1 cellular context compared by ENCODE assay signal in the genomic region with DNA sequence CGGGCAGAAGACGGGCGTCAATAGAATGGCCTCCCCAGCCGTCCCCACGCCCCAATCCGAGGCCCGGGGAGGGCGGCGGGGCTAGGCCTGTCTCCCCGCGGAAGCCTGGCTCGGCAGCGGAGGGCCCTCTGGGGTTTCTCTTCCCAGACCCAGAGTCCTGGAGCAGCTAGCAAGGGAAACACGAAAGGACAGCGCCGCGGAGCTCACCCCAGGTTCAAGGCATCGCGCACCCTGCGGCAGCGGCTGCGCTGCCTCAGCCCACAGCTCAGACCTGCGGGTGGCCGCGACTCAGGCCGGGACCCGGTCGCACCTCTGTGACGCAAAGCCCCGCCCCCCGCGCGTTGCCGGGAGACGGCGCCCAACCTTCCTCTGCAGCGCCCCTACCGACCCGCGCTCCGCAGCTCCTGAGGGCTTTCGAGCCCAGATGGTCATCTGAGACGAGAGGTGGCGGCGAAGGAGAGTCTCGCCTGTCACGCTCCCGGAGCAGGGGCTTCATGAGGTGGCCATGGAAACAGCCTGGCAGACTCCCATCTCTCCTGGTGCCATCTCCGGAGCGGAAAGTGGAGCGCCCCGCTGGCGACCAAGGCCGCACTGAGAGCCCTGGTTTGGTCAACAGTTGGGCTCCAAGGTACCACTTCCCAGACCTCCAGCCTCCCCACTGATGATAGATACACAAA.
TF ChIP-seq lines count a peak whose summit lies in the region.

Gene RNF141, minus strand, starts transcription at position 273 of the 677 bp plus-strand sequence. CDS start 7,029 bp downstream, outside the sequence.

TF ChIP-seq in HepG2, 621 proteins besides CTCF, POLR2A, EP300 and RAD21 (continued from another document and continues in another):
- TF ChIP-seq ZFP91 (CRISPR knock-in tag; IDR thresholded peaks at IDR 0.05; ENCODE audit: borderline replicate concordance) (peak; percentile 87), ZNF337 (CRISPR knock-in tag; IDR thresholded peaks at IDR 0.05; ENCODE audit: borderline replicate concordance, low read depth) (0 out of 2 replicates have a peak, but pooled peaks have one; percentile 30), HIVEP1 (CRISPR knock-in tag; IDR thresholded peaks at IDR 0.05) (no peak), ZNF574 (CRISPR knock-in tag; IDR thresholded peaks at IDR 0.05) (peak; percentile 92), ZNF558 (CRISPR knock-in tag; IDR thresholded peaks at IDR 0.05; ENCODE audit: borderline replicate concordance) (peak; percentile 70; the same call in 1 of the 2 replicates), ZSCAN9 (CRISPR knock-in tag; IDR thresholded peaks at IDR 0.05; ENCODE audit: borderline replicate concordance) (0 out of 2 replicates have a peak, but pooled peaks have one; percentile 53), KLF15 (CRISPR knock-in tag; IDR thresholded peaks at IDR 0.05; ENCODE audit: borderline replicate concordance) (peak; percentile 87; the same call in 1 of the 2 replicates), ZNF557 (CRISPR knock-in tag; IDR thresholded peaks at IDR 0.05) (no peak; the same call in 1 of the 2 replicates), HINFP (CRISPR knock-in tag; IDR thresholded peaks at IDR 0.05; ENCODE audit: low read depth) (no peak), U2AF2 (IDR thresholded peaks at IDR 0.05; ENCODE audit: low read depth, low read length) (no peak), ZXDC (CRISPR knock-in tag; IDR thresholded peaks at IDR 0.05) (no peak), ZNF746 (CRISPR knock-in tag; IDR thresholded peaks at IDR 0.05) (no peak), ZNF136 (CRISPR knock-in tag; IDR thresholded peaks at IDR 0.05; ENCODE audit: low read depth) (peak; percentile 75; the same call in 1 of the 2 replicates), ZSCAN12 (CRISPR knock-in tag; IDR thresholded peaks at IDR 0.05) (0 out of 2 replicates have a peak, but pooled peaks have one; percentile 2), TOE1 (CRISPR knock-in tag; IDR thresholded peaks at IDR 0.05) (no peak), ZNF577 (CRISPR knock-in tag; IDR thresholded peaks at IDR 0.05; ENCODE audit: borderline replicate concordance, low read depth) (no peak), CHD2 (IDR thresholded peaks at IDR 0.05; ENCODE audit: low read depth, low read length) (0 out of 2 replicates have a peak, but pooled peaks have one; percentile 45), ZNF12 (CRISPR knock-in tag; IDR thresholded peaks at IDR 0.05) (no peak), ZNF598 (CRISPR knock-in tag; IDR thresholded peaks at IDR 0.05; ENCODE audit: borderline replicate concordance) (no peak), NCOA1 (CRISPR knock-in tag; IDR thresholded peaks at IDR 0.05) (0 out of 2 replicates have a peak, but pooled peaks have one; percentile 40), PPARG (CRISPR knock-in tag; conservative IDR thresholded peaks at IDR 0.05) (peak; percentile 31; the same call in 1 of the 2 replicates), ARNT (IDR thresholded peaks at IDR 0.05) (no peak), JUN (CRISPR knock-in tag; IDR thresholded peaks at IDR 0.05) (no peak), ZNF672 (CRISPR knock-in tag; IDR thresholded peaks at IDR 0.05) (no peak), ZNF562 (CRISPR knock-in tag; IDR thresholded peaks at IDR 0.05; ENCODE audit: borderline replicate concordance) (no peak), MTA1 (CRISPR knock-in tag; IDR thresholded peaks at IDR 0.05; ENCODE audit: borderline replicate concordance) (no peak), EED (CRISPR knock-in tag; IDR thresholded peaks at IDR 0.05) (peak; percentile 65), BORCS8-MEF2B (CRISPR knock-in tag; IDR thresholded peaks at IDR 0.05) (peak; percentile 79), CEBPG (CRISPR knock-in tag; IDR thresholded peaks at IDR 0.05) (peak; percentile 40; the same call in 1 of the 2 replicates), HNRNPH1 (optimal IDR thresholded peaks at IDR 0.05; ENCODE audit: low read depth, low read length) (no peak)
- TF ChIP-seq, protein P1, sequence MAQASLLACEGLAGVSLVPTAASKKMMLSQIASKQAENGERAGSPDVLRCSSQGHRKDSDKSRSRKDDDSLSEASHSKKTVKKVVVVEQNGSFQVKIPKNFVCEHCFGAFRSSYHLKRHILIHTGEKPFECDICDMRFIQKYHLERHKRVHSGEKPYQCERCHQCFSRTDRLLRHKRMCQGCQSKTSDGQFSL (CRISPR knock-in tag; IDR thresholded peaks at IDR 0.05) = peak; percentile 37; the same call in 1 of the 2 replicates
- TF ChIP-seq, protein P2, sequence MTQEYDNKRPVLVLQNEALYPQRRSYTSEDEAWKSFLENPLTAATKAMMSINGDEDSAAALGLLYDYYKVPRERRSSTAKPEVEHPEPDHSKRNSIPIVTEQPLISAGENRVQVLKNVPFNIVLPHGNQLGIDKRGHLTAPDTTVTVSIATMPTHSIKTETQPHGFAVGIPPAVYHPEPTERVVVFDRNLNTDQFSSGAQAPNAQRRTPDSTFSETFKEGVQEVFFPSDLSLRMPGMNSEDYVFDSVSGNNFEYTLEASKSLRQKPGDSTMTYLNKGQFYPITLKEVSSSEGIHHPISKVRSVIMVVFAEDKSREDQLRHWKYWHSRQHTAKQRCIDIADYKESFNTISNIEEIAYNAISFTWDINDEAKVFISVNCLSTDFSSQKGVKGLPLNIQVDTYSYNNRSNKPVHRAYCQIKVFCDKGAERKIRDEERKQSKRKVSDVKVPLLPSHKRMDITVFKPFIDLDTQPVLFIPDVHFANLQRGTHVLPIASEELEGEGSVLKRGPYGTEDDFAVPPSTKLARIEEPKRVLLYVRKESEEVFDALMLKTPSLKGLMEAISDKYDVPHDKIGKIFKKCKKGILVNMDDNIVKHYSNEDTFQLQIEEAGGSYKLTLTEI (CRISPR knock-in tag; conservative IDR thresholded peaks at IDR 0.05) = no peak
- TF ChIP-seq, protein P3, sequence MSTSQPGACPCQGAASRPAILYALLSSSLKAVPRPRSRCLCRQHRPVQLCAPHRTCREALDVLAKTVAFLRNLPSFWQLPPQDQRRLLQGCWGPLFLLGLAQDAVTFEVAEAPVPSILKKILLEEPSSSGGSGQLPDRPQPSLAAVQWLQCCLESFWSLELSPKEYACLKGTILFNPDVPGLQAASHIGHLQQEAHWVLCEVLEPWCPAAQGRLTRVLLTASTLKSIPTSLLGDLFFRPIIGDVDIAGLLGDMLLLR (CRISPR knock-in tag; IDR thresholded peaks at IDR 0.05) = peak; percentile 86
- TF ChIP-seq, protein P4, sequence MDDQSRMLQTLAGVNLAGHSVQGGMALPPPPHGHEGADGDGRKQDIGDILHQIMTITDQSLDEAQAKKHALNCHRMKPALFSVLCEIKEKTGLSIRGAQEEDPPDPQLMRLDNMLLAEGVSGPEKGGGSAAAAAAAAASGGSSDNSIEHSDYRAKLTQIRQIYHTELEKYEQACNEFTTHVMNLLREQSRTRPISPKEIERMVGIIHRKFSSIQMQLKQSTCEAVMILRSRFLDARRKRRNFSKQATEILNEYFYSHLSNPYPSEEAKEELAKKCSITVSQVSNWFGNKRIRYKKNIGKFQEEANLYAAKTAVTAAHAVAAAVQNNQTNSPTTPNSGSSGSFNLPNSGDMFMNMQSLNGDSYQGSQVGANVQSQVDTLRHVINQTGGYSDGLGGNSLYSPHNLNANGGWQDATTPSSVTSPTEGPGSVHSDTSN (CRISPR knock-in tag; IDR thresholded peaks at IDR 0.05; ENCODE audit: borderline replicate concordance) = no peak
- TF ChIP-seq, protein P5, sequence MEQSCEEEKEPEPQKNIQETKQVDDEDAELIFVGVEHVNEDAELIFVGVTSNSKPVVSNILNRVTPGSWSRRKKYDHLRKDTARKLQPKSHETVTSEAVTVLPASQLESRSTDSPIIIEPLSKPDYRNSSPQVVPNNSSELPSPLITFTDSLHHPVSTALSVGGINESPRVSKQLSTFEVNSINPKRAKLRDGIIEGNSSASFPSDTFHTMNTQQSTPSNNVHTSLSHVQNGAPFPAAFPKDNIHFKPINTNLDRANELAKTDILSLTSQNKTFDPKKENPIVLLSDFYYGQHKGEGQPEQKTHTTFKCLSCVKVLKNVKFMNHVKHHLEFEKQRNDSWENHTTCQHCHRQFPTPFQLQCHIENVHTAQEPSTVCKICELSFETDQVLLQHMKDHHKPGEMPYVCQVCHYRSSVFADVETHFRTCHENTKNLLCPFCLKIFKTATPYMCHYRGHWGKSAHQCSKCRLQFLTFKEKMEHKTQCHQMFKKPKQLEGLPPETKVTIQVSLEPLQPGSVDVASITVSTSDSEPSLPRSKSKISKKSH (CRISPR knock-in tag; IDR thresholded peaks at IDR 0.05; ENCODE audit: borderline replicate concordance) = peak; percentile 69; the same call in 1 of the 2 replicates
- TF ChIP-seq, protein P6, sequence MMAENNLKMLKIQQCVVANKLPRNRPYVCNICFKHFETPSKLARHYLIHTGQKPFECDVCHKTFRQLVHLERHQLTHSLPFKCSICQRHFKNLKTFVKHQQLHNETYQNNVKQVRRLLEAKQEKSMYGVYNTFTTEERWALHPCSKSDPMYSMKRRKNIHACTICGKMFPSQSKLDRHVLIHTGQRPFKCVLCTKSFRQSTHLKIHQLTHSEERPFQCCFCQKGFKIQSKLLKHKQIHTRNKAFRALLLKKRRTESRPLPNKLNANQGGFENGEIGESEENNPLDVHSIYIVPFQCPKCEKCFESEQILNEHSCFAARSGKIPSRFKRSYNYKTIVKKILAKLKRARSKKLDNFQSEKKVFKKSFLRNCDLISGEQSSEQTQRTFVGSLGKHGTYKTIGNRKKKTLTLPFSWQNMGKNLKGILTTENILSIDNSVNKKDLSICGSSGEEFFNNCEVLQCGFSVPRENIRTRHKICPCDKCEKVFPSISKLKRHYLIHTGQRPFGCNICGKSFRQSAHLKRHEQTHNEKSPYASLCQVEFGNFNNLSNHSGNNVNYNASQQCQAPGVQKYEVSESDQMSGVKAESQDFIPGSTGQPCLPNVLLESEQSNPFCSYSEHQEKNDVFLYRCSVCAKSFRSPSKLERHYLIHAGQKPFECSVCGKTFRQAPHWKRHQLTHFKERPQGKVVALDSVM (CRISPR knock-in tag; IDR thresholded peaks at IDR 0.05) = 0 out of 2 replicates have a peak, but pooled peaks have one; percentile 17
- TF ChIP-seq, protein P7, sequence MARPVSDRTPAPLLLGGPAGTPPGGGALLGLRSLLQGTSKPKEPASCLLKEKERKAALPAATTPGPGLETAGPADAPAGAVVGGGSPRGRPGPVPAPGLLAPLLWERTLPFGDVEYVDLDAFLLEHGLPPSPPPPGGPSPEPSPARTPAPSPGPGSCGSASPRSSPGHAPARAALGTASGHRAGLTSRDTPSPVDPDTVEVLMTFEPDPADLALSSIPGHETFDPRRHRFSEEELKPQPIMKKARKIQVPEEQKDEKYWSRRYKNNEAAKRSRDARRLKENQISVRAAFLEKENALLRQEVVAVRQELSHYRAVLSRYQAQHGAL (CRISPR knock-in tag; IDR thresholded peaks at IDR 0.05; ENCODE audit: not compliant biosample characterization) = no peak
